In genomic region chr20:10077081-10077471, GRCh38 we compare ENCODE assay signal across 11 cellular contexts. TPM values are rescaled to one million over a fixed set of nuclear protein-coding genes. Genes with fewer than 3 reads are reported as not detected.
DNase-seq lines count a peak whose midpoint lies in the region; ATAC-seq, FAIRE-seq and TF ChIP-seq lines count a peak whose summit lies in the region.
"Had no signal": no experiment of that assay in that cellular context is flagged by ENCODE, and none has a peak within 500 bp of the region (broad histone marks: within the 10 kb centered on the region; RNA-seq: fewer than 3 reads in every experiment).

No MANE protein-coding gene starts in this region.

- no peak overlapping the region for H3K27ac Mint-ChIP-seq in chondrocyte (ENCODE audit: unreplicated experiment)

- TF ChIP-seq CTCF in chondrocyte (IDR thresholded peaks at IDR 0.05) (peak; percentile 62), pancreas (IDR thresholded peaks at IDR 0.05) (peak in 1 of 4 donors; percentile 9)

- peaks cover 21% of the 10 kb centered on the region for H3K4me1 Mint-ChIP-seq in chondrocyte (ENCODE audit: low read depth)

- CTCF ChIA-PET in HEK293T (lab: Yijun Ruan, JAX), result interaction anchor here (0.5 to 1.4 kb wide), 5 partner anchors 13 to 467 kb away, joined by 3 to 6 read pairs (median 4); no protein-coding TSS in a partner anchor

- H3K4me3 Mint-ChIP-seq in chondrocyte (ENCODE audit: unreplicated experiment), result no peak overlapping the region

- peak overlapping the region; percentile 23 to 68 (median 58) for H3K27ac ChIP-seq in pancreas

- WGBS in pancreas, 2 donors, result 60 to 62% methylated on average over 4 of the region's 4 CpGs

- H3K27me3 Mint-ChIP-seq in chondrocyte (ENCODE audit: low read depth), result no peaks in the 10 kb centered on the region

- ATAC-seq in pancreas (no peak), GM21619 (IDR thresholded peaks at IDR 0.05; ENCODE audit: unreplicated experiment) (no peak)

- POLR2A ChIA-PET in HEK293T (lab: Yijun Ruan, JAX), result no interaction called here

- peaks cover 20 to 46% (median 26%) of the 10 kb centered on the region in 3 donors for H3K4me1 ChIP-seq in pancreas

- no peaks in the 10 kb centered on the region for H3K36me3 Mint-ChIP-seq in chondrocyte (ENCODE audit: low read depth)

- H3K27me3 ChIP-seq in pancreas, result no peaks in the 10 kb centered on the region

- no peaks in the 10 kb centered on the region for H3K9me3 Mint-ChIP-seq in chondrocyte (ENCODE audit: low read depth)

- no peaks in the 10 kb centered on the region for H3K36me3 ChIP-seq in pancreas

- H3K4me3 ChIP-seq in pancreas, result no peak overlapping the region

- DNase-seq in activated CD4-positive, alpha-beta T cell treated with anti-CD3 and anti-CD28 coated beads for 48 hours, result peak; percentile 17
- DNase-seq in activated CD4-positive, alpha-beta T cell treated with anti-CD3 and anti-CD28 coated beads for 4 hours, result no peak
- DNase-seq in HEK293T (ENCODE audit: extremely low spot score), result peak; percentile 16
- DNase-seq in chondrocyte (ENCODE audit: low spot score), result no peak
- DNase-seq in pancreas, result peak in 1 of 6 donors; percentile 55
- DNase-seq in DMS79 treated with DMSO at 0.1 percent for 48 hours (lab: John Stamatoyannopoulos, UW), result no peak
- no peak for DNase-seq in effector CD8-positive, alpha-beta T cell (lab: John Stamatoyannopoulos, UW)
- DNase-seq: AML-193, NCI-H1436 had no signal

- intact Hi-C loops in pancreas (cut with DNase I), result no loop called here

- H3K9me3 ChIP-seq in pancreas, result no peaks in the 10 kb centered on the region

- no peak for FAIRE-seq in pancreas (lab: Jason Lieb, UNC)
- FAIRE-seq: GM18507 had no signal

TF ChIP-seq in HEK293T, 16 proteins besides CTCF, POLR2A, EP300 and RAD21:
- TF ChIP-seq SP1 (IDR thresholded peaks at IDR 0.05) (no peak), NFRKB (IDR thresholded peaks at IDR 0.05) (no peak), L3MBTL2 (conservative IDR thresholded peaks at IDR 0.05) (no peak), ARNT (IDR thresholded peaks at IDR 0.05) (no peak), FOXA1 (IDR thresholded peaks at IDR 0.05) (no peak), HDGF (IDR thresholded peaks at IDR 0.05; ENCODE audit: borderline replicate concordance) (no peak), FOXM1 (IDR thresholded peaks at IDR 0.05; ENCODE audit: borderline replicate concordance) (no peak), FOXK2 (IDR thresholded peaks at IDR 0.05) (no peak), TARDBP (IDR thresholded peaks at IDR 0.05) (no peak)
TF ChIP-seq in HEK293T: peak in this region for 0.

RNA-seq across cellular contexts. Expression of gene ANKEF1, which starts 42.3 kb away (rescaled TPM):
- total RNA-seq in chondrocyte, result 0.46 to 0.90 TPM (median 0.77 TPM) in 3 replicates
- 10 to 100 TPM in 1 of 6 donors, 1 to 10 TPM in 5; 4.2 to 10.0 (median 7.1) TPM for total RNA-seq in pancreas
- 1 to 10 TPM; 1.7 to 3.1 TPM for polyA plus RNA-seq in pancreas

Comparison
In these comparisons a context has a peak if more than half of its experiments do, and no peak if none do; other contexts are left out.
1. DNase-seq: peak in activated CD4-positive, alpha-beta T cell treated with anti-CD3 and anti-CD28 coated beads for 48 hours (single experiment) and HEK293T (single experiment); none in activated CD4-positive, alpha-beta T cell treated with anti-CD3 and anti-CD28 coated beads for 4 hours (0 of 2), chondrocyte (single experiment), DMS79 treated with DMSO at 0.1 percent for 48 hours (single experiment) and effector CD8-positive, alpha-beta T cell (single experiment).